ENCODE assay signal across 8 cellular contexts in genomic region chr2:187842978-187843847, GRCh38.
DNase-seq lines count a peak whose midpoint lies in the region; ATAC-seq and TF ChIP-seq lines count a peak whose summit lies in the region.

No MANE protein-coding gene starts in this region.

- H3K27ac Mint-ChIP-seq in endodermal cell (no peak overlapping the region), neural progenitor cell (peak overlapping the region; percentile 29)
- no peak overlapping the region for H3K27ac Mint-ChIP-seq in activated naive CD4-positive, alpha-beta T cell treated with anti-CD3 and anti-CD28 coated beads, Interleukin-2, amount 10 ng/mL, durations not matched to agents 7 days and 5 days
- H3K27ac Mint-ChIP-seq in activated T-cell treated with anti-CD3 and anti-CD28 coated beads, Interleukin-2, amount 50 U/mL, for 24 hours: no peak overlapping the region

- H3K36me3 Mint-ChIP-seq in endodermal cell (ENCODE audit: low read depth) (peaks cover 8% of the 10 kb centered on the region), neural progenitor cell (no peaks in the 10 kb centered on the region)
- H3K36me3 Mint-ChIP-seq in activated naive CD4-positive, alpha-beta T cell treated with anti-CD3 and anti-CD28 coated beads, Interleukin-2, amount 10 ng/mL, durations not matched to agents 7 days and 5 days: no peaks in the 10 kb centered on the region
- no peaks in the 10 kb centered on the region for H3K36me3 Mint-ChIP-seq in activated T-cell treated with anti-CD3 and anti-CD28 coated beads, Interleukin-2, amount 50 U/mL, for 24 hours (ENCODE audit: low read depth)

- peak; percentile 75 for TF ChIP-seq CTCF in OCI-LY3 (IDR thresholded peaks at IDR 0.05; ENCODE audit: low read depth, low read length)
- TF ChIP-seq CTCF in endodermal cell (conservative IDR thresholded peaks at IDR 0.05): peak; percentile 87
- TF ChIP-seq CTCF in neural progenitor cell (IDR thresholded peaks at IDR 0.05): peak; percentile 88

- H3K79me2 ChIP-seq in OCI-LY3 (ENCODE audit: low read length): no peaks in the 10 kb centered on the region
- H3K79me2 ChIP-seq in neural progenitor cell (ENCODE audit: low read depth): no peaks in the 10 kb centered on the region

- ATAC-seq in GM18868 (IDR thresholded peaks at IDR 0.05; ENCODE audit: unreplicated experiment) (peak; percentile 80), HG03571 (IDR thresholded peaks at IDR 0.05; ENCODE audit: unreplicated experiment) (peak; percentile 69)

- peak; percentile 37 for DNase-seq in AG20443 (ENCODE audit: low spot score)
- DNase-seq in endodermal cell: no peak
- peak; percentile 80 for DNase-seq in neural progenitor cell (ENCODE audit: low spot score)
- no peak for DNase-seq in activated naive CD4-positive, alpha-beta T cell treated with anti-CD3 and anti-CD28 coated beads, Interleukin-2, amount 10 ng/mL, durations not matched to agents 7 days and 5 days
- no peak for DNase-seq in activated T-cell treated with anti-CD3 and anti-CD28 coated beads, Interleukin-2, amount 50 U/mL, for 24 hours

- H4K20me1 ChIP-seq in OCI-LY3 (ENCODE audit: insufficient read depth, low read length): no peaks in the 10 kb centered on the region
- no peaks in the 10 kb centered on the region for H4K20me1 ChIP-seq in neural progenitor cell (ENCODE audit: low read depth)

- no peaks in the 10 kb centered on the region for H3K36me3 ChIP-seq in OCI-LY3 (replicated peaks; ENCODE audit: low read depth, low read length)
- H3K36me3 ChIP-seq in endodermal cell (ENCODE audit: control insufficient read depth, insufficient read depth, low read length): no peaks in the 10 kb centered on the region
- H3K36me3 ChIP-seq in neural progenitor cell: no peaks in the 10 kb centered on the region

- H2AFZ ChIP-seq in OCI-LY3 (ENCODE audit: low read depth, low read length) (peak overlapping the region; percentile 68), neural progenitor cell (replicated peaks) (peak overlapping the region; percentile 70)

- H3K9me3 ChIP-seq in OCI-LY3 (ENCODE audit: insufficient read depth, low read length): no peaks in the 10 kb centered on the region
- no peaks in the 10 kb centered on the region for H3K9me3 ChIP-seq in endodermal cell (ENCODE audit: control insufficient read depth, low read length)
- H3K9me3 ChIP-seq in neural progenitor cell (ENCODE audit: low read depth): no peaks in the 10 kb centered on the region

- H3K9ac ChIP-seq in OCI-LY3 (ENCODE audit: low read length) (no peak overlapping the region), endodermal cell (ENCODE audit: extremely low read depth, low read length, poor library complexity, severe bottlenecking) (no peak overlapping the region), neural progenitor cell (no peak overlapping the region)

- H3K27me3 Mint-ChIP-seq in endodermal cell (ENCODE audit: insufficient read depth) (no peaks in the 10 kb centered on the region), neural progenitor cell (ENCODE audit: insufficient read depth, low read depth) (no peaks in the 10 kb centered on the region)
- H3K27me3 Mint-ChIP-seq in activated naive CD4-positive, alpha-beta T cell treated with anti-CD3 and anti-CD28 coated beads, Interleukin-2, amount 10 ng/mL, durations not matched to agents 7 days and 5 days: no peaks in the 10 kb centered on the region
- H3K27me3 Mint-ChIP-seq in activated T-cell treated with anti-CD3 and anti-CD28 coated beads, Interleukin-2, amount 50 U/mL, for 24 hours: no peaks in the 10 kb centered on the region

- H3K27ac ChIP-seq in OCI-LY3 (ENCODE audit: low read length) (no peak overlapping the region), endodermal cell (ENCODE audit: low read depth, low read length) (no peak overlapping the region), neural progenitor cell (no peak overlapping the region)

- H3F3A ChIP-seq in neural progenitor cell (ENCODE audit: low read depth): no peaks in the 10 kb centered on the region

- 70 to 74% methylated on average over 7 of the region's 8 CpGs for WGBS in endodermal cell (ENCODE audit: insufficient coverage in 1 of 2, insufficient read length in 1 of 2), 2 experiments

- H3K9me3 Mint-ChIP-seq in endodermal cell (peaks cover 6% of the 10 kb centered on the region), neural progenitor cell (no peaks in the 10 kb centered on the region)
- H3K9me3 Mint-ChIP-seq in activated naive CD4-positive, alpha-beta T cell treated with anti-CD3 and anti-CD28 coated beads, Interleukin-2, amount 10 ng/mL, durations not matched to agents 7 days and 5 days: no peaks in the 10 kb centered on the region
- no peaks in the 10 kb centered on the region for H3K9me3 Mint-ChIP-seq in activated T-cell treated with anti-CD3 and anti-CD28 coated beads, Interleukin-2, amount 50 U/mL, for 24 hours

- H3K4me1 Mint-ChIP-seq in endodermal cell (peaks cover 10% of the 10 kb centered on the region), neural progenitor cell (no peaks in the 10 kb centered on the region)
- H3K4me1 Mint-ChIP-seq in activated naive CD4-positive, alpha-beta T cell treated with anti-CD3 and anti-CD28 coated beads, Interleukin-2, amount 10 ng/mL, durations not matched to agents 7 days and 5 days: no peaks in the 10 kb centered on the region
- H3K4me1 Mint-ChIP-seq in activated T-cell treated with anti-CD3 and anti-CD28 coated beads, Interleukin-2, amount 50 U/mL, for 24 hours (ENCODE audit: low read depth): no peaks in the 10 kb centered on the region

- H3K27me3 ChIP-seq in OCI-LY3 (ENCODE audit: low read depth, low read length): no peaks in the 10 kb centered on the region
- no peaks in the 10 kb centered on the region for H3K27me3 ChIP-seq in endodermal cell (ENCODE audit: control insufficient read depth, insufficient read depth, low read length, poor library complexity, severe bottlenecking)
- no peaks in the 10 kb centered on the region for H3K27me3 ChIP-seq in neural progenitor cell

- no peak overlapping the region for H3K4me3 Mint-ChIP-seq in endodermal cell
- no peak overlapping the region for H3K4me3 Mint-ChIP-seq in neural progenitor cell
- no peak overlapping the region for H3K4me3 Mint-ChIP-seq in activated naive CD4-positive, alpha-beta T cell treated with anti-CD3 and anti-CD28 coated beads, Interleukin-2, amount 10 ng/mL, durations not matched to agents 7 days and 5 days
- no peak overlapping the region for H3K4me3 Mint-ChIP-seq in activated T-cell treated with anti-CD3 and anti-CD28 coated beads, Interleukin-2, amount 50 U/mL, for 24 hours

- H3K4me1 ChIP-seq in OCI-LY3 (ENCODE audit: low read length): peaks cover 4% of the 10 kb centered on the region; the same call in 1 of the 2 replicates
- H3K4me1 ChIP-seq in endodermal cell (ENCODE audit: control insufficient read depth, insufficient read depth, low read length): no peaks in the 10 kb centered on the region
- peaks cover under 1% of the 10 kb centered on the region for H3K4me1 ChIP-seq in neural progenitor cell

- H3K4me2 ChIP-seq in OCI-LY3 (ENCODE audit: low read length): peak overlapping the region; percentile 58
- no peak overlapping the region for H3K4me2 ChIP-seq in neural progenitor cell

- CTCF ChIA-PET in activated naive CD4-positive, alpha-beta T cell treated with anti-CD3 and anti-CD28 coated beads, Interleukin-2, amount 10 ng/mL, durations not matched to agents 7 days and 5 days (lab: Charles Lee): interaction anchor here (0.7 to 3.4 kb wide), 5 partner anchors 10 to 343 kb away, joined by 3 to 21 read pairs (median 4); no protein-coding TSS in a partner anchor

- H3K4me3 ChIP-seq in OCI-LY3 (ENCODE audit: low read length): peak overlapping the region; percentile 45
- no peak overlapping the region for H3K4me3 ChIP-seq in endodermal cell (ENCODE audit: low read length)
- no peak overlapping the region for H3K4me3 ChIP-seq in neural progenitor cell

Comparison
In these comparisons a context has a peak if more than half of its experiments do, and no peak if none do; other contexts are left out.
1. DNase-seq: peak in AG20443 (single experiment) and neural progenitor cell (single experiment); none in endodermal cell (single experiment), activated naive CD4-positive, alpha-beta T cell treated with anti-CD3 and anti-CD28 coated beads, Interleukin-2, amount 10 ng/mL, durations not matched to agents 7 days and 5 days (single experiment) and activated T-cell treated with anti-CD3 and anti-CD28 coated beads, Interleukin-2, amount 50 U/mL, for 24 hours (single experiment).
2. Peak in every context shown above with its lines, with median percentiles within 50 percentile points of each other: CTCF ChIP-seq.